ENCODE assay signal across 8 cellular contexts in genomic region chr19:19033176-19033425, GRCh38. TPM values are rescaled to one million over a fixed set of nuclear protein-coding genes. Genes with fewer than 3 reads are reported as not detected.
DNase-seq lines count a peak whose midpoint lies in the region; ATAC-seq and TF ChIP-seq lines count a peak whose summit lies in the region.

No MANE protein-coding gene starts in this region.

- TF ChIP-seq CTCF in OCI-LY7 (conservative IDR thresholded peaks at IDR 0.05; ENCODE audit: low read length) (no peak), esophagus squamous epithelium (IDR thresholded peaks at IDR 0.05) (no peak)

- H3K79me2 ChIP-seq in OCI-LY7 (ENCODE audit: insufficient read depth, low read depth, low read length), result peaks cover 83% of the 10 kb centered on the region

- peaks cover 8% of the 10 kb centered on the region; the same call in 1 of the 2 replicates for H3K9me3 ChIP-seq in OCI-LY7 (ENCODE audit: low read length)
- no peaks in the 10 kb centered on the region for H3K9me3 ChIP-seq in esophagus squamous epithelium

- H3K36me3 ChIP-seq in OCI-LY7 (ENCODE audit: insufficient read depth, low read length) (peaks cover 65% of the 10 kb centered on the region), esophagus squamous epithelium (peaks cover 6 to 35% (median 25%) of the 10 kb centered on the region in 3 donors)

- H3K4me2 ChIP-seq in OCI-LY7 (ENCODE audit: low read length), result peak overlapping the region; percentile 73

- no TSS peak for BruUV-seq in OCI-LY7 (replicated peaks; lab: Mats Ljungman, UMichigan)

- H3K4me1 ChIP-seq in OCI-LY7 (ENCODE audit: insufficient read depth, low read length, poor library complexity, severe bottlenecking) (peaks cover 27% of the 10 kb centered on the region), esophagus squamous epithelium (peaks cover 18 to 44% (median 21%) of the 10 kb centered on the region in 3 donors)

- 0% methylated on average over 25 of the region's 32 CpGs; no CpG with 5 or more reads in 1 of the 2 donors for WGBS in esophagus squamous epithelium, 2 donors

- no peaks in the 10 kb centered on the region for H3K27me3 ChIP-seq in esophagus squamous epithelium

- no peak overlapping the region for H2AFZ ChIP-seq in OCI-LY7 (ENCODE audit: low read length)

- CTCF ChIA-PET in OCI-LY7 (lab: Charles Lee; ENCODE audit: unreplicated experiment), result no interaction called here

- H4K20me1 ChIP-seq in OCI-LY7 (ENCODE audit: insufficient read depth, low read length), result no peaks in the 10 kb centered on the region

- peak; percentile 16 for ATAC-seq in GM19025 (IDR thresholded peaks at IDR 0.05; ENCODE audit: low read depth, unreplicated experiment)

- no peak for DNase-seq in OCI-LY7 (ENCODE audit: low spot score)
- no peak for DNase-seq in esophagus squamous epithelium (lab: John Stamatoyannopoulos, UW)
- no peak for DNase-seq in skeletal muscle cell (ENCODE audit: low read depth)
- DNase-seq in KG1 (lab: John Stamatoyannopoulos, UW), result no peak
- DNase-seq in AML-193 (lab: John Stamatoyannopoulos, UW), result no peak
- DNase-seq in NCI-H2029 (lab: John Stamatoyannopoulos, UW), result no peak
- DNase-seq in stimulated activated CD4-positive, alpha-beta T cell treated with anti-CD3 and anti-CD28 coated beads, Interleukin-1b, Interleukin-23, amount 100 ng/mL, for 48 hours, result no peak

- H3K27ac ChIP-seq in OCI-LY7 (ENCODE audit: low read depth, low read length, poor library complexity, severe bottlenecking) (peak overlapping the region; percentile 91), esophagus squamous epithelium (peak overlapping the region; percentile 88 to 99 (median 97))

- H3K4me3 ChIP-seq in OCI-LY7 (ENCODE audit: low read depth, low read length, poor library complexity, severe bottlenecking), result peak overlapping the region; percentile 96
- peak overlapping the region; percentile 79 to 99 (median 88) for H3K4me3 ChIP-seq in esophagus squamous epithelium
- peak overlapping the region; percentile 89 for H3K4me3 ChIP-seq in skeletal muscle cell (ENCODE audit: low read depth, low read length)

- intact Hi-C loops in OCI-LY7 (cut with micrococcal nuclease; ENCODE audit: unreplicated experiment), result no loop called here
- intact Hi-C loops in esophagus squamous epithelium (cut with DNase I), result no loop called here

- H3K9me2 ChIP-seq in OCI-LY7 (ENCODE audit: insufficient read depth, low read length), result no peaks in the 10 kb centered on the region

- POLR2A ChIA-PET in OCI-LY7 (lab: Charles Lee), result no interaction called here

- no peak for TF ChIP-seq POLR2A in esophagus squamous epithelium (IDR thresholded peaks at IDR 0.05)

RNA-seq across cellular contexts. Expression of gene SUGP2, which starts 0.2 kb away (rescaled TPM):
- 111 and 113 TPM in 2 replicates for total RNA-seq in OCI-LY7 (2014; rRNA removed; shearing (Covaris generic))
- total RNA-seq in OCI-LY7 (2022) (229 and 288 TPM in 2 replicates), esophagus squamous epithelium (10 to 100 TPM; 16.7 to 36.2 (median 21.5) TPM)

RNA-seq across cellular contexts. Expression of gene ARMC6, which starts 0.3 kb away (rescaled TPM):
- total RNA-seq in OCI-LY7 (2014; rRNA removed; shearing (Covaris generic)), result 72.4 and 104 TPM in 2 replicates
- total RNA-seq in OCI-LY7 (2022), result 53.3 and 63.9 TPM in 2 replicates
- 10 to 100 TPM; 28.3 to 32.0 (median 28.7) TPM for total RNA-seq in esophagus squamous epithelium

RNA-seq across cellular contexts. Expression of gene SLC25A42, which starts 30.7 kb away (rescaled TPM):
- 12.9 and 13.8 TPM in 2 replicates for total RNA-seq in OCI-LY7 (2014; rRNA removed; shearing (Covaris generic))
- total RNA-seq in OCI-LY7 (2022), result 23.4 and 25.2 TPM in 2 replicates
- 1 to 10 TPM; 1.7 to 3.8 (median 3.3) TPM for total RNA-seq in esophagus squamous epithelium
